ENCODE assay signal across 1 cellular context in genomic region chr6:34526992-34527728, GRCh38.
TF ChIP-seq lines count a peak whose summit lies in the region.

No MANE protein-coding gene starts in this region.

TF ChIP-seq in HepG2, 621 proteins besides CTCF, POLR2A, EP300 and RAD21 (continued from another document and continues in another):
- TF ChIP-seq PHF5A (CRISPR knock-in tag; IDR thresholded peaks at IDR 0.05; ENCODE audit: low read depth, unreplicated experiment) (no peak), ZNF12 (CRISPR knock-in tag; IDR thresholded peaks at IDR 0.05) (0 out of 2 replicates have a peak, but pooled peaks have one; percentile 33), ZSCAN22 (CRISPR knock-in tag; IDR thresholded peaks at IDR 0.05) (no peak), CBX2 (IDR thresholded peaks at IDR 0.05; ENCODE audit: low read depth, low read length) (no peak), CBX2 (CRISPR knock-in tag; IDR thresholded peaks at IDR 0.05; ENCODE audit: low read depth) (no peak), ZNF235 (CRISPR knock-in tag; IDR thresholded peaks at IDR 0.05; ENCODE audit: borderline replicate concordance) (no peak), ZNF34 (CRISPR knock-in tag; IDR thresholded peaks at IDR 0.05; ENCODE audit: borderline replicate concordance) (no peak), STAG1 (CRISPR knock-in tag; IDR thresholded peaks at IDR 0.05) (peak; percentile 85), PRDM4 (CRISPR knock-in tag; IDR thresholded peaks at IDR 0.05; ENCODE audit: borderline replicate concordance) (no peak), NR1H2 (CRISPR knock-in tag; IDR thresholded peaks at IDR 0.05; ENCODE audit: borderline replicate concordance, low read depth) (no peak), GLMP (CRISPR knock-in tag; IDR thresholded peaks at IDR 0.05; ENCODE audit: borderline replicate concordance) (no peak), HES4 (CRISPR knock-in tag; IDR thresholded peaks at IDR 0.05; ENCODE audit: borderline replicate concordance) (peak; percentile 55; the same call in 1 of the 2 replicates), ZNF280B (CRISPR knock-in tag; IDR thresholded peaks at IDR 0.05; ENCODE audit: borderline replicate concordance) (peak; percentile 86), SKIL (CRISPR knock-in tag; IDR thresholded peaks at IDR 0.05; ENCODE audit: borderline replicate concordance) (no peak), HOXD1 (CRISPR knock-in tag; IDR thresholded peaks at IDR 0.05) (0 out of 2 replicates have a peak, but pooled peaks have one; percentile 45), ETV5 (CRISPR knock-in tag; IDR thresholded peaks at IDR 0.05; ENCODE audit: borderline replicate concordance) (no peak; the same call in 1 of the 2 replicates), TFE3 (CRISPR knock-in tag; IDR thresholded peaks at IDR 0.05) (no peak), MBD4 (IDR thresholded peaks at IDR 0.05; ENCODE audit: borderline replicate concordance, low read length) (no peak), UBTF (CRISPR knock-in tag; IDR thresholded peaks at IDR 0.05) (peak; percentile 83), ZNF142 (CRISPR knock-in tag; IDR thresholded peaks at IDR 0.05) (no peak), ZNF775 (CRISPR knock-in tag; IDR thresholded peaks at IDR 0.05; ENCODE audit: borderline replicate concordance) (no peak), ZBTB3 (CRISPR knock-in tag; IDR thresholded peaks at IDR 0.05; ENCODE audit: borderline replicate concordance, low read depth) (no peak), GATA4 (IDR thresholded peaks at IDR 0.05; ENCODE audit: borderline replicate concordance, low read depth) (no peak), HDAC2 (CRISPR knock-in tag; IDR thresholded peaks at IDR 0.05) (peak; percentile 48; the same call in 1 of the 2 replicates), ZNF264 (CRISPR knock-in tag; IDR thresholded peaks at IDR 0.05) (no peak), XRCC5 (optimal IDR thresholded peaks at IDR 0.05; ENCODE audit: low read length) (peak; percentile 64), MAFK (conservative IDR thresholded peaks at IDR 0.05 in 1 of 2, IDR thresholded peaks at IDR 0.05 in 1 of 2; ENCODE audit: low read length in 2 of 2) (no peak), ZUFSP (CRISPR knock-in tag; IDR thresholded peaks at IDR 0.05; ENCODE audit: borderline replicate concordance) (no peak), CREBL2 (CRISPR knock-in tag; IDR thresholded peaks at IDR 0.05; ENCODE audit: borderline replicate concordance) (no peak), MBNL3 (CRISPR knock-in tag; conservative IDR thresholded peaks at IDR 0.05) (no peak), CSRNP2 (CRISPR knock-in tag; conservative IDR thresholded peaks at IDR 0.05; ENCODE audit: low read depth) (no peak), ZNF563 (CRISPR knock-in tag; IDR thresholded peaks at IDR 0.05) (no peak)
